In genomic region chr3:194255252-194256039, GRCh38 we compare ENCODE assay signal across 8 cellular contexts.
DNase-seq lines count a peak whose midpoint lies in the region; ATAC-seq and TF ChIP-seq lines count a peak whose summit lies in the region.

No MANE protein-coding gene starts in this region.

- H3K27ac ChIP-seq in gastrocnemius medialis: peak overlapping the region in 3 of 4 donors; percentile 29 to 50 (median 31)

- peak in 1 of 2 donors; percentile 22 for TF ChIP-seq POLR2A in gastrocnemius medialis (IDR thresholded peaks at IDR 0.05)

- in situ Hi-C loops in gastrocnemius medialis (cut with MboI; ENCODE audit: low sequenced_read_pairs in 4 of 4): no loop called here
- in situ Hi-C loops in GM13977 (cut with MboI; ENCODE audit: low pct_unique_long_range_greater_than_20kb, low sequenced_read_pairs, unreplicated experiment): no loop called here

- H3K36me3 ChIP-seq in gastrocnemius medialis: no peaks in the 10 kb centered on the region

- TF ChIP-seq CTCF in GM10266 (IDR thresholded peaks at IDR 0.05; ENCODE audit: control insufficient read depth, insufficient read depth, low read depth, missing control alignments) (no peak), fibroblast of pulmonary artery (IDR thresholded peaks at IDR 0.05; ENCODE audit: low read length, missing control alignments) (no peak), gastrocnemius medialis (IDR thresholded peaks at IDR 0.05 in 4 of 5, conservative IDR thresholded peaks at IDR 0.05 in 1 of 5) (no peak), GM13977 (IDR thresholded peaks at IDR 0.05; ENCODE audit: extremely low read depth, insufficient read depth, missing control alignments) (no peak)

- intact Hi-C loops in gastrocnemius medialis (cut with DNase I; ENCODE audit: low total_unique reads): no loop called here

- no peaks in the 10 kb centered on the region for H3K9me3 ChIP-seq in gastrocnemius medialis

- peak; percentile 47 for DNase-seq in GM10266 (ENCODE audit: extremely low spot score)
- DNase-seq in HT1080 (ENCODE audit: low read depth): peak; percentile 53
- peak; percentile 31 to 38 for DNase-seq in activated CD4-positive, alpha-beta T cell treated with anti-CD3 and anti-CD28 coated beads, Interleukin-2, amount 50 U/mL, for 4 hours
- peak; percentile 81 for DNase-seq in fibroblast of pulmonary artery (ENCODE audit: low read depth)
- peak; percentile 41 to 48 for DNase-seq in gastrocnemius medialis
- no peak for DNase-seq in LoVo (ENCODE audit: low spot score)
- DNase-seq in GM13977 (ENCODE audit: low spot score): no peak

- H3K4me3 ChIP-seq in fibroblast of pulmonary artery (replicated peaks; ENCODE audit: low read depth, low read length): no peak overlapping the region
- no peak overlapping the region for H3K4me3 ChIP-seq in gastrocnemius medialis

- no peaks in the 10 kb centered on the region for H3K27me3 ChIP-seq in gastrocnemius medialis

- H3K4me1 ChIP-seq in gastrocnemius medialis: peaks cover 8 to 9% of the 10 kb centered on the region in 2 donors

- peak; percentile 50 to 71 for ATAC-seq in gastrocnemius medialis
- ATAC-seq in HG03520 (IDR thresholded peaks at IDR 0.05; ENCODE audit: unreplicated experiment): no peak

Comparison
In these comparisons a context has a peak if more than half of its experiments do, and no peak if none do; other contexts are left out.
1. DNase-seq: peak in GM10266 (single experiment), HT1080 (single experiment), activated CD4-positive, alpha-beta T cell treated with anti-CD3 and anti-CD28 coated beads, Interleukin-2, amount 50 U/mL, for 4 hours (2 of 2), fibroblast of pulmonary artery (single experiment) and gastrocnemius medialis (2 of 2); none in LoVo (single experiment) and GM13977 (single experiment).